ENCODE assay signal across 10 cellular contexts in genomic region chr2:118539290-118539689, GRCh38.
DNase-seq lines count a peak whose midpoint lies in the region; ATAC-seq and TF ChIP-seq lines count a peak whose summit lies in the region.
"Had no signal": no experiment of that assay in that cellular context is flagged by ENCODE, and none has a peak within 500 bp of the region (broad histone marks: within the 10 kb centered on the region; RNA-seq: fewer than 3 reads in every experiment).

No MANE protein-coding gene starts in this region.

- no peak overlapping the region for H3K27ac ChIP-seq in gastroesophageal sphincter

- no peaks in the 10 kb centered on the region for H3K36me3 ChIP-seq in gastroesophageal sphincter

- TF ChIP-seq CTCF in epithelial cell of proximal tubule (conservative IDR thresholded peaks at IDR 0.05; ENCODE audit: low read depth, low read length) (peak; percentile 61), natural killer cell (IDR thresholded peaks at IDR 0.05) (no peak), gastroesophageal sphincter (IDR thresholded peaks at IDR 0.05) (peak in 1 of 4 experiments; percentile 25)

- no peaks in the 10 kb centered on the region for H3K27me3 Mint-ChIP-seq in activated CD4-positive, alpha-beta T cell treated with anti-CD3 and anti-CD28 coated beads for 36 hours
- H3K27me3 Mint-ChIP-seq in natural killer cell (ENCODE audit: low read depth in 2 of 2), result peaks cover 6 to 11% of the 10 kb centered on the region in 2 donors

- no peak for TF ChIP-seq POLR2A in gastroesophageal sphincter (IDR thresholded peaks at IDR 0.05)

- H3K9me3 Mint-ChIP-seq in activated CD4-positive, alpha-beta T cell treated with anti-CD3 and anti-CD28 coated beads for 36 hours (ENCODE audit: low read depth), result no peaks in the 10 kb centered on the region
- H3K9me3 Mint-ChIP-seq in natural killer cell, result no peaks in the 10 kb centered on the region

- H3K4me3 Mint-ChIP-seq in activated CD4-positive, alpha-beta T cell treated with anti-CD3 and anti-CD28 coated beads for 36 hours, result no peak overlapping the region
- no peak overlapping the region for H3K4me3 Mint-ChIP-seq in natural killer cell
- H3K4me3 Mint-ChIP-seq: CD14-positive monocyte; naive thymus-derived CD8-positive, alpha-beta T cell had no signal

- no peaks in the 10 kb centered on the region for H3K4me1 ChIP-seq in gastroesophageal sphincter

- CTCF ChIA-PET in activated CD4-positive, alpha-beta T cell treated with anti-CD3 and anti-CD28 coated beads for 36 hours (lab: Charles Lee), result interaction anchor here (0.8 to 1.6 kb wide), 4 partner anchors 8 to 473 kb away, joined by 3 to 9 read pairs (median 4); no protein-coding TSS in a partner anchor

- DNase-seq in activated CD4-positive, alpha-beta T cell treated with anti-CD3 and anti-CD28 coated beads for 36 hours, result peak; percentile 37
- DNase-seq in activated CD4-positive, alpha-beta T cell treated with anti-CD3 and anti-CD28 coated beads for 1 hour, result no peak
- DNase-seq in NAMALWA (ENCODE audit: low spot score) (peak; percentile 25), epithelial cell of proximal tubule (ENCODE audit: low read depth) (no peak), sciatic nerve (ENCODE audit: low spot score) (peak; percentile 62), natural killer cell (no peak), COLO668 (lab: John Stamatoyannopoulos, UW; ENCODE audit: unreplicated experiment) (no peak)

- no peaks in the 10 kb centered on the region for H3K9me3 ChIP-seq in gastroesophageal sphincter

- TF ChIP-seq EP300 in gastroesophageal sphincter (IDR thresholded peaks at IDR 0.05), result no peak

- intact Hi-C loops in activated CD4-positive, alpha-beta T cell treated with anti-CD3 and anti-CD28 coated beads for 36 hours (cut with DNase I, micrococcal nuclease), result loop anchor here in 1 of 2 experiments (1.0 kb wide), 1 partner anchor 316 kb away; no protein-coding TSS in a partner anchor
- intact Hi-C loops in sciatic nerve (cut with DNase I), result no loop called here
- intact Hi-C loops in natural killer cell (cut with micrococcal nuclease), result no loop called here

- no peaks in the 10 kb centered on the region for H3K36me3 Mint-ChIP-seq in activated CD4-positive, alpha-beta T cell treated with anti-CD3 and anti-CD28 coated beads for 36 hours (ENCODE audit: low read depth)
- no peaks in the 10 kb centered on the region for H3K36me3 Mint-ChIP-seq in natural killer cell
- H3K36me3 Mint-ChIP-seq: CD14-positive monocyte; naive thymus-derived CD8-positive, alpha-beta T cell had no signal

- 53 to 71% methylated on average over 4 to 5 of the region's 7 CpGs for WGBS in gastroesophageal sphincter (ENCODE audit: low coverage in 1 of 2), 2 donors

- H3K27me3 ChIP-seq in gastroesophageal sphincter, result peaks cover 15% of the 10 kb centered on the region

- ATAC-seq in activated CD4-positive, alpha-beta T cell treated with anti-CD3 and anti-CD28 coated beads for 36 hours, result no peak
- ATAC-seq in sciatic nerve (no peak), natural killer cell (no peak), gastroesophageal sphincter (no peak)
- ATAC-seq: naive thymus-derived CD8-positive, alpha-beta T cell had no signal

- H3K4me3 ChIP-seq in epithelial cell of proximal tubule (ENCODE audit: low read depth, low read length) (no peak overlapping the region), gastroesophageal sphincter (no peak overlapping the region)

- H3K4me1 Mint-ChIP-seq in activated CD4-positive, alpha-beta T cell treated with anti-CD3 and anti-CD28 coated beads for 36 hours, result no peaks in the 10 kb centered on the region
- no peaks in the 10 kb centered on the region for H3K4me1 Mint-ChIP-seq in natural killer cell
- H3K4me1 Mint-ChIP-seq: CD14-positive monocyte; naive thymus-derived CD8-positive, alpha-beta T cell had no signal

- no peak overlapping the region for H3K27ac Mint-ChIP-seq in activated CD4-positive, alpha-beta T cell treated with anti-CD3 and anti-CD28 coated beads for 36 hours
- no peak overlapping the region for H3K27ac Mint-ChIP-seq in natural killer cell
- H3K27ac Mint-ChIP-seq: CD14-positive monocyte had no signal

- POLR2A ChIA-PET in activated CD4-positive, alpha-beta T cell treated with anti-CD3 and anti-CD28 coated beads for 36 hours (lab: Charles Lee), result no interaction called here

Comparison
In these comparisons a context has a peak if more than half of its experiments do, and no peak if none do; other contexts are left out.
1. DNase-seq: peak in activated CD4-positive, alpha-beta T cell treated with anti-CD3 and anti-CD28 coated beads for 36 hours (single experiment), NAMALWA (single experiment) and sciatic nerve (single experiment); none in activated CD4-positive, alpha-beta T cell treated with anti-CD3 and anti-CD28 coated beads for 1 hour (single experiment), epithelial cell of proximal tubule (single experiment), natural killer cell (single experiment) and COLO668 (single experiment).